ENCODE assay signal across 9 cellular contexts in genomic region chr6:70108230-70108629, GRCh38.
DNase-seq lines count a peak whose midpoint lies in the region; ATAC-seq, FAIRE-seq and TF ChIP-seq lines count a peak whose summit lies in the region.
"Had no signal": no experiment of that assay in that cellular context is flagged by ENCODE, and none has a peak within 500 bp of the region (broad histone marks: within the 10 kb centered on the region; RNA-seq: fewer than 3 reads in every experiment).

No MANE protein-coding gene starts in this region.

- CTCF ChIA-PET in Calu3 (lab: Charles Lee) = interaction anchor here (1.0 to 3.0 kb wide), 4 partner anchors 241 to 946 kb away, joined by 3 to 13 read pairs (median 4); partner anchors contain the start of gene LMBRD1
- CTCF ChIA-PET in activated CD8-positive, alpha-beta memory T cell treated with anti-CD3 and anti-CD28 coated beads, Interleukin-2, amount 10 ng/mL, durations not matched to agents 7 days and 5 days (lab: Charles Lee) = interaction anchor here (0.7 to 2.4 kb wide), 4 partner anchors 10 to 1471 kb away, joined by 3 to 12 read pairs (median 4); no protein-coding TSS in a partner anchor

- no peaks in the 10 kb centered on the region for H3K36me3 ChIP-seq in kidney (ENCODE audit: control insufficient read depth in 1 of 2, insufficient read depth in 2 of 2, low read length in 2 of 2)

- DNase-seq in Calu3 (peak; percentile 46), NCI-H1105 (lab: John Stamatoyannopoulos, UW) (peak; percentile 44), astrocyte of the hippocampus (ENCODE audit: low read depth, low spot score) (peak; percentile 66), kidney (no peak), sciatic nerve (ENCODE audit: low spot score) (no peak)
- DNase-seq in activated CD8-positive, alpha-beta memory T cell treated with anti-CD3 and anti-CD28 coated beads, Interleukin-2, amount 10 ng/mL, durations not matched to agents 7 days and 5 days = no peak

- H3K9me3 Mint-ChIP-seq in Calu3 (ENCODE audit: low read depth, unreplicated experiment) = no peaks in the 10 kb centered on the region
- no peaks in the 10 kb centered on the region for H3K9me3 Mint-ChIP-seq in activated CD8-positive, alpha-beta memory T cell treated with anti-CD3 and anti-CD28 coated beads, Interleukin-2, amount 10 ng/mL, durations not matched to agents 7 days and 5 days (ENCODE audit: low read depth)
- H3K9me3 Mint-ChIP-seq: T-helper 1 cell treated with Interleukin-12 subunit alpha and Interleukin-12 subunit beta and Interleukin-4 antibody, amounts not matched to agents 30 μg/mL and 1 μg/mL, for 36 hours had no signal

- H3K4me3 ChIP-seq in kidney (ENCODE audit: low read length in 2 of 2) = no peak overlapping the region

- H3K4me3 Mint-ChIP-seq in Calu3 (ENCODE audit: low read depth, unreplicated experiment) = no peak overlapping the region
- H3K4me3 Mint-ChIP-seq in activated CD8-positive, alpha-beta memory T cell treated with anti-CD3 and anti-CD28 coated beads, Interleukin-2, amount 10 ng/mL, durations not matched to agents 7 days and 5 days = no peak overlapping the region
- H3K4me3 Mint-ChIP-seq: T-helper 1 cell treated with Interleukin-12 subunit alpha and Interleukin-12 subunit beta and Interleukin-4 antibody, amounts not matched to agents 30 μg/mL and 1 μg/mL, for 36 hours had no signal

- no peak overlapping the region for H3K27ac ChIP-seq in kidney (ENCODE audit: low read depth in 2 of 2, low read length in 2 of 2)

- intact Hi-C loops in Calu3 (cut with micrococcal nuclease; ENCODE audit: unreplicated experiment) = loop anchor here (1.0 to 10.0 kb wide), 5 partner anchors 273 to 1231 kb away; no protein-coding TSS in a partner anchor
- intact Hi-C loops in kidney (cut with DNase I) = no loop called here
- intact Hi-C loops in sciatic nerve (cut with DNase I) = no loop called here

- peak; percentile 60 for ATAC-seq in GM19351 (IDR thresholded peaks at IDR 0.05; ENCODE audit: unreplicated experiment)
- no peak for ATAC-seq in activated CD8-positive, alpha-beta memory T cell treated with anti-CD3 and anti-CD28 coated beads, Interleukin-2, amount 10 ng/mL, durations not matched to agents 7 days and 5 days
- ATAC-seq in sciatic nerve = no peak
- no peak for ATAC-seq in GM21367 (IDR thresholded peaks at IDR 0.05; ENCODE audit: unreplicated experiment)

- H3K27ac Mint-ChIP-seq in Calu3 (ENCODE audit: unreplicated experiment) = no peak overlapping the region
- no peak overlapping the region for H3K27ac Mint-ChIP-seq in activated CD8-positive, alpha-beta memory T cell treated with anti-CD3 and anti-CD28 coated beads, Interleukin-2, amount 10 ng/mL, durations not matched to agents 7 days and 5 days
- H3K27ac Mint-ChIP-seq: T-helper 1 cell treated with Interleukin-12 subunit alpha and Interleukin-12 subunit beta and Interleukin-4 antibody, amounts not matched to agents 30 μg/mL and 1 μg/mL, for 36 hours had no signal

- no peaks in the 10 kb centered on the region for H3K9me3 ChIP-seq in kidney (ENCODE audit: control insufficient read depth in 1 of 2, low read length in 2 of 2)

- no peaks in the 10 kb centered on the region for H3K4me1 Mint-ChIP-seq in Calu3 (ENCODE audit: low read depth, unreplicated experiment)
- no peaks in the 10 kb centered on the region for H3K4me1 Mint-ChIP-seq in activated CD8-positive, alpha-beta memory T cell treated with anti-CD3 and anti-CD28 coated beads, Interleukin-2, amount 10 ng/mL, durations not matched to agents 7 days and 5 days

- H3K36me3 Mint-ChIP-seq in Calu3 (ENCODE audit: insufficient read depth, unreplicated experiment) = no peaks in the 10 kb centered on the region
- H3K36me3 Mint-ChIP-seq in activated CD8-positive, alpha-beta memory T cell treated with anti-CD3 and anti-CD28 coated beads, Interleukin-2, amount 10 ng/mL, durations not matched to agents 7 days and 5 days = no peaks in the 10 kb centered on the region

- BruUV-seq in Calu3 (replicated peaks; lab: Mats Ljungman, UMichigan) = no TSS peak

- no peak overlapping the region for H3K9ac ChIP-seq in kidney (ENCODE audit: low read length in 2 of 2)

- FAIRE-seq in kidney (lab: Jason Lieb, UNC) = peak; percentile 94

- H3K27me3 Mint-ChIP-seq in Calu3 (ENCODE audit: unreplicated experiment) = peaks cover 21% of the 10 kb centered on the region
- H3K27me3 Mint-ChIP-seq in activated CD8-positive, alpha-beta memory T cell treated with anti-CD3 and anti-CD28 coated beads, Interleukin-2, amount 10 ng/mL, durations not matched to agents 7 days and 5 days = peaks cover 50% of the 10 kb centered on the region

- TF ChIP-seq CTCF in Calu3 (IDR thresholded peaks at IDR 0.05; ENCODE audit: unreplicated experiment) (peak; percentile 71), kidney (IDR thresholded peaks at IDR 0.05; ENCODE audit: borderline replicate concordance, extremely low read depth, insufficient read depth) (peak; percentile 15)

- H3K4me1 ChIP-seq in kidney (ENCODE audit: control insufficient read depth in 1 of 2, insufficient read depth in 1 of 2, low read depth in 1 of 2, low read length in 2 of 2) = no peaks in the 10 kb centered on the region

Comparison
In these comparisons a context has a peak if more than half of its experiments do, and no peak if none do; other contexts are left out.
1. DNase-seq: peak in Calu3 (single experiment), NCI-H1105 (single experiment) and astrocyte of the hippocampus (single experiment); none in kidney (single experiment), activated CD8-positive, alpha-beta memory T cell treated with anti-CD3 and anti-CD28 coated beads, Interleukin-2, amount 10 ng/mL, durations not matched to agents 7 days and 5 days (single experiment) and sciatic nerve (single experiment).